In the genomic region with DNA sequence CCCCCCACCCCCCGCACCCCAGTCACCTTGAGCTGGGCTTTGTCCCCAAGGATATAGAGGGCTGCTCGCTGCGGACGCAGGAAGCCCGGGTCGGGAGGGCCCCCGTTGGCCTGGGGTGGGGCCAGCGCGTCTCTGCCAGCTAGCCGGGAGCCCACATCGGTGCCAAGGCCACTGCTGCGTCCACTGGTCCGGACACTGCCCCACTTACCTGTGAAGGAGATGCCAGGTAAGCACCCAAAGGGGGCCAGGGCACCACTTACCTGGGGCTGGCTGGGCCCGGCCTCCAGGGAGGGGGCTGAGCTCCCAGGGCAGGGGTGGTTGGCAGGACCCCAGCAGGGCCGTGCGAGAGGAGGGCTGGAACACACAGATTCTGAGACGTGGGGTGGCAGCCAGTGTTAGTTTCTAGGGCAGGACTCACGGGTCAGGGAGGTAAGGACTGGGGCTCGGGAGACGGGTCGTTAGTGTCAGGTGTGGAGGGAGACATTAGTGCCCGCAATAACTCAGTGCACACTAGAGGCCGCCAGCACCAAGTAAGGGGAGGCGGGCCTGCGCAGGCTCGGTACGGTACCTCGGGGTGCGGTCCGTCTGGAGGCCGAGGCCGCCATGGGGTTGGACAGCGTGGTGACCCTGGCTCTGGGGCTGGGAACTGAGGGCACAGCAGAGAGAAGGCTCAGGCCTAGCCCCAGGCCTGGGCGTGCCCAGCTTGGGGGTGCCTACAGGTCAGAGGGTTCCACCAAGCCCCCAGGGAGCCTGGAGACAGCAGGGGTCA, we compare ENCODE assay signal across 9 cellular contexts. TPM values are rescaled to one million over a fixed set of nuclear protein-coding genes. Genes with fewer than 3 reads are reported as not detected.
DNase-seq lines count a peak whose midpoint lies in the region; ATAC-seq, FAIRE-seq and TF ChIP-seq lines count a peak whose summit lies in the region.
"Had no signal": no experiment of that assay in that cellular context is flagged by ENCODE, and none has a peak within 500 bp of the region (broad histone marks: within the 10 kb centered on the region; RNA-seq: fewer than 3 reads in every experiment).

No MANE protein-coding gene starts in this region.

- no peak overlapping the region for H3K23ac ChIP-seq in H1 (ENCODE audit: insufficient read length)

- H3K9me3 Mint-ChIP-seq in stimulated activated naive CD8-positive, alpha-beta T cell treated with anti-CD3 and anti-CD28 coated beads, Interleukin-15, amount 100 ng/mL, for 72 hours, result no peaks in the 10 kb centered on the region
- H3K9me3 Mint-ChIP-seq in type B pancreatic cell, result no peaks in the 10 kb centered on the region

- no peak overlapping the region for H2BK12ac ChIP-seq in H1 (ENCODE audit: low read depth, low read length)

- H2AFZ ChIP-seq in OCI-LY3 (ENCODE audit: low read depth, low read length) (no peak overlapping the region), H1 (ENCODE audit: low read length) (no peak overlapping the region)

- H3K4me3 Mint-ChIP-seq in stimulated activated naive CD8-positive, alpha-beta T cell treated with anti-CD3 and anti-CD28 coated beads, Interleukin-15, amount 100 ng/mL, for 72 hours, result no peak overlapping the region
- no peak overlapping the region for H3K4me3 Mint-ChIP-seq in type B pancreatic cell

- no peak overlapping the region for H2AK5ac ChIP-seq in H1 (ENCODE audit: low read depth, low read length)

- H4K20me1 ChIP-seq in OCI-LY3 (ENCODE audit: insufficient read depth, low read length) (no peaks in the 10 kb centered on the region), H1 (replicated peaks in 1 of 2; ENCODE audit: control insufficient read depth in 1 of 2, insufficient read depth in 2 of 2, low read length in 2 of 2) (peaks cover 13 to 14% of the 10 kb centered on the region in 2 experiments)

- no peak overlapping the region for H2BK120ac ChIP-seq in H1 (replicated peaks; ENCODE audit: low read depth, low read length)

- H3K9me3 ChIP-seq in OCI-LY3 (ENCODE audit: insufficient read depth, low read length) (no peaks in the 10 kb centered on the region), H1 (ENCODE audit: insufficient read depth in 2 of 2, low read depth in 1 of 2, low read length in 1 of 2) (no peaks in the 10 kb centered on the region)

- no peak overlapping the region for H4K5ac ChIP-seq in H1 (ENCODE audit: insufficient read length, low read depth, low read length)

- no peak overlapping the region for H3K18ac ChIP-seq in H1 (ENCODE audit: extremely low read depth, low read length)

- no peaks in the 10 kb centered on the region for H3K27me3 Mint-ChIP-seq in stimulated activated naive CD8-positive, alpha-beta T cell treated with anti-CD3 and anti-CD28 coated beads, Interleukin-15, amount 100 ng/mL, for 72 hours
- no peaks in the 10 kb centered on the region for H3K27me3 Mint-ChIP-seq in type B pancreatic cell

- H3K4me2 ChIP-seq in OCI-LY3 (ENCODE audit: low read length) (no peak overlapping the region), H1 (ENCODE audit: insufficient read depth in 1 of 2, low read depth in 2 of 2, low read length in 2 of 2) (no peak overlapping the region)

- H3K4me1 Mint-ChIP-seq in stimulated activated naive CD8-positive, alpha-beta T cell treated with anti-CD3 and anti-CD28 coated beads, Interleukin-15, amount 100 ng/mL, for 72 hours, result peaks cover 27% of the 10 kb centered on the region
- H3K4me1 Mint-ChIP-seq in type B pancreatic cell (ENCODE audit: unreplicated experiment), result no peaks in the 10 kb centered on the region

- H3K79me2 ChIP-seq in OCI-LY3 (ENCODE audit: low read length) (no peaks in the 10 kb centered on the region), H1 (ENCODE audit: control insufficient read depth in 1 of 2, insufficient read depth in 2 of 2, low read length in 2 of 2) (no peaks in the 10 kb centered on the region)

- no peak overlapping the region for H3K27ac Mint-ChIP-seq in stimulated activated naive CD8-positive, alpha-beta T cell treated with anti-CD3 and anti-CD28 coated beads, Interleukin-15, amount 100 ng/mL, for 72 hours
- H3K27ac Mint-ChIP-seq in type B pancreatic cell, result no peak overlapping the region

- peaks cover 12% of the 10 kb centered on the region for H3K36me3 Mint-ChIP-seq in type B pancreatic cell

- no peak overlapping the region for H3K4ac ChIP-seq in H1 (replicated peaks; ENCODE audit: insufficient read length, low read depth, low read length)

- CTCF ChIA-PET in H1 (lab: Charles Lee; ENCODE audit: partially characterized antibody), result interaction anchor here (0.6 to 6.0 kb wide), 13 partner anchors 13 to 586 kb away, joined by 3 to 60 read pairs (median 4); a partner anchor contains a TSS

- no peak overlapping the region for H2BK15ac ChIP-seq in H1 (ENCODE audit: low read length)

- H3K9ac ChIP-seq in OCI-LY3 (ENCODE audit: low read length), result no peak overlapping the region
- H3K9ac ChIP-seq in H1 (replicated peaks in 1 of 4; ENCODE audit: extremely low read depth in 1 of 4, low read depth in 3 of 4, low read length in 3 of 4), result no peak overlapping the region

- H3K27ac ChIP-seq in OCI-LY3 (ENCODE audit: low read length) (no peak overlapping the region), H1 (ENCODE audit: low read depth, low read length) (no peak overlapping the region)

- H3K79me1 ChIP-seq in H1 (ENCODE audit: low read depth, low read length), result no peaks in the 10 kb centered on the region

- no peak for TF ChIP-seq EP300 in H1 (IDR thresholded peaks at IDR 0.05; ENCODE audit: borderline replicate concordance in 1 of 2, low read depth in 2 of 2, low read length in 2 of 2)

- H3K56ac ChIP-seq in H1 (replicated peaks; ENCODE audit: insufficient read length, low read depth, low read length), result no peak overlapping the region

- H3K14ac ChIP-seq in H1 (ENCODE audit: insufficient read length), result no peak overlapping the region

- 88% methylated on average over 31 of the region's 34 CpGs; no CpG with 5 or more reads in 1 of the 2 experiments for WGBS in H1 (ENCODE audit: extremely low coverage in 1 of 2, insufficient coverage in 1 of 2, insufficient read length in 1 of 2, insufficient replicate concordance in 2 of 2, low coverage in 1 of 2, low lambda C conversion rate in 2 of 2, missing lambda C conversion rate in 1 of 2), 2 experiments

- no peak for TF ChIP-seq POLR2A in H1 (IDR thresholded peaks at IDR 0.05; ENCODE audit: control extremely low read depth in 1 of 2, low read depth in 2 of 2, low read length in 2 of 2)

- peak; percentile 56 to 64 for TF ChIP-seq RAD21 in H1 (IDR thresholded peaks at IDR 0.05 in 1 of 2, conservative IDR thresholded peaks at IDR 0.05 in 1 of 2; ENCODE audit: low read depth in 2 of 2, low read length in 2 of 2)

- no peak overlapping the region for H4K91ac ChIP-seq in H1 (replicated peaks; ENCODE audit: insufficient read length, low read length)

- H3K27me3 ChIP-seq in OCI-LY3 (ENCODE audit: low read depth, low read length), result no peaks in the 10 kb centered on the region
- no peaks in the 10 kb centered on the region; a peak in 1 of 7 replicates for H3K27me3 ChIP-seq in H1 (replicated peaks in 1 of 4; ENCODE audit: control insufficient read depth in 3 of 4, extremely low read depth in 1 of 4, insufficient read depth in 3 of 4, low read length in 3 of 4)

- H3K4me1 ChIP-seq in OCI-LY3 (ENCODE audit: low read length) (no peaks in the 10 kb centered on the region; the same call in 1 of the 2 replicates), H1 (replicated peaks in 1 of 4; ENCODE audit: control insufficient read depth in 3 of 4, insufficient read depth in 4 of 4, low read length in 3 of 4) (no peaks in the 10 kb centered on the region)

- no peak overlapping the region for H2BK20ac ChIP-seq in H1 (ENCODE audit: low read length)

- TF ChIP-seq CTCF in OCI-LY3 (IDR thresholded peaks at IDR 0.05; ENCODE audit: low read depth, low read length) (peak; percentile 29), H1 (IDR thresholded peaks at IDR 0.05; ENCODE audit: control extremely low read depth in 1 of 3, insufficient read depth in 1 of 3, low read depth in 1 of 3, low read length in 3 of 3) (peak; percentile 53 to 76 (median 63)), type B pancreatic cell (conservative IDR thresholded peaks at IDR 0.05) (peak; percentile 47)

- H3K4me3 ChIP-seq in OCI-LY3 (ENCODE audit: low read length), result no peak overlapping the region
- H3K4me3 ChIP-seq in H1 (ENCODE audit: extremely low read depth in 1 of 4, insufficient read depth in 2 of 4, low read depth in 3 of 4, low read length in 4 of 4), result no peak overlapping the region

- no peaks in the 10 kb centered on the region for H3K23me2 ChIP-seq in H1 (ENCODE audit: low read depth, low read length)

- peak; percentile 48 for ATAC-seq in stimulated activated naive CD8-positive, alpha-beta T cell treated with anti-CD3 and anti-CD28 coated beads, Interleukin-15, amount 100 ng/mL, for 72 hours
- no peak for ATAC-seq in stimulated activated naive CD8-positive, alpha-beta T cell treated with anti-CD3 and anti-CD28 coated beads, Interleukin-15, Interleukin-2, amounts not matched to agents 100 U/mL and 50 U/mL, for 24 hours

- FAIRE-seq in H1 (lab: Jason Lieb, UNC), result no peak

- POLR2A ChIA-PET in H1 (lab: Charles Lee; ENCODE audit: partially characterized antibody), result interaction anchor here (0.7 to 1.7 kb wide), 4 partner anchors 12 to 28 kb away, joined by 3 to 5 read pairs (median 4); a partner anchor contains a TSS

- H4K8ac ChIP-seq in H1 (ENCODE audit: extremely low read depth, insufficient read depth, low read length), result no peak overlapping the region

- no peak for DNase-seq in stimulated activated naive CD8-positive, alpha-beta T cell treated with anti-CD3 and anti-CD28 coated beads, Interleukin-15, amount 100 ng/mL, for 72 hours
- DNase-seq in stimulated activated naive CD8-positive, alpha-beta T cell treated with anti-CD3 and anti-CD28 coated beads, Interleukin-15, Interleukin-2, amounts not matched to agents 100 U/mL and 50 U/mL, for 24 hours, result no peak
- DNase-seq in H1 (ENCODE audit: low read depth in 1 of 2, low spot score in 2 of 2), result no peak
- no peak for DNase-seq in type B pancreatic cell (ENCODE audit: extremely low spot score, unreplicated experiment)
- DNase-seq in NCI-H69 (lab: John Stamatoyannopoulos, UW), result no peak
- no peak for DNase-seq in T-helper 9 cell
- DNase-seq in stimulated activated CD4-positive, alpha-beta T cell treated with anti-CD3 and anti-CD28 coated beads, Interleukin-4, amount 100 ng/mL, for 1 hour, result no peak
- DNase-seq: NCI-H2171 had no signal

- H3K36me3 ChIP-seq in OCI-LY3 (replicated peaks; ENCODE audit: low read depth, low read length) (peaks cover 2% of the 10 kb centered on the region), H1 (ENCODE audit: control insufficient read depth in 2 of 4, insufficient read depth in 4 of 4, low read length in 3 of 4) (peaks cover 8 to 53% (median 27%) of the 10 kb centered on the region in 4 experiments)

- no peak overlapping the region for H2BK5ac ChIP-seq in H1 (ENCODE audit: low read depth, low read length)

RNA-seq across cellular contexts. Expression of a gene that starts 18.2 kb away (rescaled TPM):
- 68.4 and 71.5 TPM in 2 replicates for total RNA-seq in H1 (2021; fragmentation: NEBNext Ultra II Directional; extraction: Animal tissue kit (Norgen Biotek cat#: 25700))
- polyA plus RNA-seq in H1 (2011; rRNA removed), result 29.1 and 53.7 TPM in 2 replicates
- 39.8 TPM for polyA plus RNA-seq in H1 (2011; cell fraction: cytosol; rRNA removed)
- 249 TPM for polyA plus RNA-seq in H1 (2011; cell fraction: nucleus; rRNA removed)
- 28.7 to 64.6 TPM (median 48.3 TPM) in 4 replicates for polyA plus RNA-seq in H1 (2012, experiment 1 of 2)
- polyA plus RNA-seq in H1 (2012, experiment 2 of 2), result 28.6 TPM
- polyA plus RNA-seq in H1 (2013, experiment 1 of 2), result 20.2 TPM
- polyA plus RNA-seq in H1 (2013, experiment 2 of 2), result 19.9 TPM
- 41.0 and 54.8 TPM in 2 replicates for polyA minus RNA-seq in H1 (2011; rRNA and poly(A)+ RNA removed)
- 47.9 TPM for polyA minus RNA-seq in H1 (2011; cell fraction: cytosol; rRNA and poly(A)+ RNA removed)
- polyA minus RNA-seq in H1 (2011; cell fraction: nucleus; rRNA and poly(A)+ RNA removed), result 102 TPM
- total RNA-seq in type B pancreatic cell (ENCODE audit: low replicate concordance), result 119 and 133 TPM in 2 replicates

RNA-seq across cellular contexts. Expression of a gene that starts 24.7 kb away (rescaled TPM):
- 7.5 and 8.0 TPM in 2 replicates for total RNA-seq in H1 (2021; fragmentation: NEBNext Ultra II Directional; extraction: Animal tissue kit (Norgen Biotek cat#: 25700))
- polyA plus RNA-seq in H1 (2011; rRNA removed), result 3.3 and 6.8 TPM in 2 replicates
- polyA plus RNA-seq in H1 (2011; cell fraction: cytosol; rRNA removed), result 4.8 TPM
- 6.5 TPM for polyA plus RNA-seq in H1 (2011; cell fraction: nucleus; rRNA removed)
- polyA plus RNA-seq in H1 (2012, experiment 1 of 2), result 7.1 to 10.4 TPM (median 9.2 TPM) in 4 replicates
- 8.2 TPM for polyA plus RNA-seq in H1 (2012, experiment 2 of 2)
- 4.6 TPM for polyA plus RNA-seq in H1 (2013, experiment 1 of 2)
- polyA plus RNA-seq in H1 (2013, experiment 2 of 2), result 5.1 TPM
- polyA minus RNA-seq in H1 (2011; rRNA and poly(A)+ RNA removed), result 2.2 and 4.0 TPM in 2 replicates
- 5.6 TPM for polyA minus RNA-seq in H1 (2011; cell fraction: cytosol; rRNA and poly(A)+ RNA removed)
- polyA minus RNA-seq in H1 (2011; cell fraction: nucleus; rRNA and poly(A)+ RNA removed), result 6.9 TPM
- total RNA-seq in type B pancreatic cell (ENCODE audit: low replicate concordance), result 2.6 and 10.2 TPM in 2 replicates

RNA-seq across cellular contexts. Expression of a gene that starts 30.0 kb away (rescaled TPM):
- 0.30 and 0.33 TPM in 2 replicates for total RNA-seq in H1 (2021; fragmentation: NEBNext Ultra II Directional; extraction: Animal tissue kit (Norgen Biotek cat#: 25700))
- polyA plus RNA-seq in H1 (2011; rRNA removed), result 0.32 and 0.57 TPM in 2 replicates
- polyA plus RNA-seq in H1 (2011; cell fraction: cytosol; rRNA removed), result 0.30 TPM
- polyA plus RNA-seq in H1 (2011; cell fraction: nucleus; rRNA removed), result 1.6 TPM
- polyA plus RNA-seq in H1 (2012, experiment 1 of 2), result 0.44 to 0.54 TPM (median 0.48 TPM) in 3 of 4 replicates, not detected in the other
- not detected for polyA plus RNA-seq in H1 (2012, experiment 2 of 2)
- 0.10 TPM for polyA plus RNA-seq in H1 (2013, experiment 1 of 2)
- polyA plus RNA-seq in H1 (2013, experiment 2 of 2), result 0.15 TPM
- 0.32 TPM in 1 of 2 replicates, not detected in the other for polyA minus RNA-seq in H1 (2011; rRNA and poly(A)+ RNA removed)
- not detected for polyA minus RNA-seq in H1 (2011; cell fraction: cytosol; rRNA and poly(A)+ RNA removed)
- polyA minus RNA-seq in H1 (2011; cell fraction: nucleus; rRNA and poly(A)+ RNA removed), result not detected
- total RNA-seq in type B pancreatic cell (ENCODE audit: low replicate concordance), result 1.2 TPM in 1 of 2 replicates, not detected in the other

RNA-seq across cellular contexts. Expression of a gene that starts 50.9 kb away (rescaled TPM):
- 31.3 and 34.3 TPM in 2 replicates for total RNA-seq in H1 (2021; fragmentation: NEBNext Ultra II Directional; extraction: Animal tissue kit (Norgen Biotek cat#: 25700))
- 62.9 and 80.4 TPM in 2 replicates for polyA plus RNA-seq in H1 (2011; rRNA removed)
- polyA plus RNA-seq in H1 (2011; cell fraction: cytosol; rRNA removed), result 49.9 TPM
- polyA plus RNA-seq in H1 (2011; cell fraction: nucleus; rRNA removed), result 250 TPM
- 18.2 to 38.1 TPM (median 36.3 TPM) in 4 replicates for polyA plus RNA-seq in H1 (2012, experiment 1 of 2)
- polyA plus RNA-seq in H1 (2012, experiment 2 of 2), result 28.8 TPM
- polyA plus RNA-seq in H1 (2013, experiment 1 of 2), result 42.9 TPM
- 40.7 TPM for polyA plus RNA-seq in H1 (2013, experiment 2 of 2)
- 11.2 and 19.4 TPM in 2 replicates for polyA minus RNA-seq in H1 (2011; rRNA and poly(A)+ RNA removed)
- polyA minus RNA-seq in H1 (2011; cell fraction: cytosol; rRNA and poly(A)+ RNA removed), result 26.9 TPM
- 43.0 TPM for polyA minus RNA-seq in H1 (2011; cell fraction: nucleus; rRNA and poly(A)+ RNA removed)
- total RNA-seq in type B pancreatic cell (ENCODE audit: low replicate concordance), result 65.5 and 74.0 TPM in 2 replicates

RNA-seq across cellular contexts. Expression of a gene that starts 51.4 kb away (rescaled TPM):
- total RNA-seq in H1 (2021; fragmentation: NEBNext Ultra II Directional; extraction: Animal tissue kit (Norgen Biotek cat#: 25700)), result 62.2 and 70.4 TPM in 2 replicates
- 73.8 and 81.6 TPM in 2 replicates for polyA plus RNA-seq in H1 (2011; rRNA removed)
- polyA plus RNA-seq in H1 (2011; cell fraction: cytosol; rRNA removed), result 69.3 TPM
- 122 TPM for polyA plus RNA-seq in H1 (2011; cell fraction: nucleus; rRNA removed)
- 40.8 to 68.5 TPM (median 62.3 TPM) in 4 replicates for polyA plus RNA-seq in H1 (2012, experiment 1 of 2)
- polyA plus RNA-seq in H1 (2012, experiment 2 of 2), result 53.6 TPM
- polyA plus RNA-seq in H1 (2013, experiment 1 of 2), result 24.8 TPM
- 23.7 TPM for polyA plus RNA-seq in H1 (2013, experiment 2 of 2)
- polyA minus RNA-seq in H1 (2011; rRNA and poly(A)+ RNA removed), result 33.5 and 33.6 TPM in 2 replicates
- 39.4 TPM for polyA minus RNA-seq in H1 (2011; cell fraction: cytosol; rRNA and poly(A)+ RNA removed)
- polyA minus RNA-seq in H1 (2011; cell fraction: nucleus; rRNA and poly(A)+ RNA removed), result 33.5 TPM
- 60.0 and 75.2 TPM in 2 replicates for total RNA-seq in type B pancreatic cell (ENCODE audit: low replicate concordance)
